ENCODE assay signal across 9 cellular contexts in genomic region chr5:32506251-32506661, GRCh38.
A peak's percentile ranks its signal among the peaks of the same experiment; 100 is the strongest.
DNase-seq lines count a peak whose midpoint lies in the region; ATAC-seq and TF ChIP-seq lines count a peak whose summit lies in the region.
"Had no signal": no experiment of that assay in that cellular context is flagged by ENCODE, and none has a peak within 500 bp of the region (broad histone marks: within the 10 kb centered on the region; RNA-seq: fewer than 3 reads in every experiment).

No MANE protein-coding gene starts in this region.

- peaks cover 48% of the 10 kb centered on the region for H3K4me1 Mint-ChIP-seq in nephron progenitor cell
- H3K4me1 Mint-ChIP-seq in activated CD4-positive, alpha-beta T cell treated with anti-CD3 and anti-CD28 coated beads for 36 hours: peaks cover 16% of the 10 kb centered on the region

- POLR2A ChIA-PET in activated CD4-positive, alpha-beta T cell treated with anti-CD3 and anti-CD28 coated beads for 36 hours (lab: Charles Lee): interaction anchor here (0.5 kb wide), 1 partner anchor 80 kb away, joined by 3 read pairs; no protein-coding TSS in a partner anchor

- H3K27me3 Mint-ChIP-seq in nephron progenitor cell (ENCODE audit: low read depth, poor library complexity): peaks cover 13% of the 10 kb centered on the region
- H3K27me3 Mint-ChIP-seq in activated CD4-positive, alpha-beta T cell treated with anti-CD3 and anti-CD28 coated beads for 36 hours: peaks cover 6% of the 10 kb centered on the region

- intact Hi-C loops in activated CD4-positive, alpha-beta T cell treated with anti-CD3 and anti-CD28 coated beads for 36 hours (cut with DNase I, micrococcal nuclease): no loop called here

- H3K4me3 Mint-ChIP-seq in nephron progenitor cell: no peak overlapping the region
- no peak overlapping the region for H3K4me3 Mint-ChIP-seq in activated CD4-positive, alpha-beta T cell treated with anti-CD3 and anti-CD28 coated beads for 36 hours
- H3K4me3 Mint-ChIP-seq: stimulated activated naive B cell treated with anti-CD40 and anti-IgM and Interleukin-4, amounts not matched to agents 10 μg/mL and 1 μg/mL and 100 μg/mL, for 72 hours had no signal

- DNase-seq in COLO668 (lab: John Stamatoyannopoulos, UW; ENCODE audit: unreplicated experiment) (peak; percentile 35), NCI-H2196 (lab: John Stamatoyannopoulos, UW; ENCODE audit: unreplicated experiment) (peak; percentile 64), dermis blood vessel endothelial cell (peak; percentile 67), nephron progenitor cell (no peak), NK-92 (lab: John Stamatoyannopoulos, UW; ENCODE audit: unreplicated experiment) (no peak), GF-D8 (lab: John Stamatoyannopoulos, UW) (no peak)
- no peak for DNase-seq in activated CD4-positive, alpha-beta T cell treated with anti-CD3 and anti-CD28 coated beads for 36 hours
- DNase-seq: stimulated activated naive B cell treated with anti-CD40 and anti-IgM and Interleukin-4, amounts not matched to agents 10 μg/mL and 1 μg/mL and 100 μg/mL, for 72 hours had no signal

- H3K9me3 Mint-ChIP-seq in nephron progenitor cell: no peaks in the 10 kb centered on the region
- no peaks in the 10 kb centered on the region for H3K9me3 Mint-ChIP-seq in activated CD4-positive, alpha-beta T cell treated with anti-CD3 and anti-CD28 coated beads for 36 hours (ENCODE audit: low read depth)
- H3K9me3 Mint-ChIP-seq: stimulated activated naive B cell treated with anti-CD40 and anti-IgM and Interleukin-4, amounts not matched to agents 10 μg/mL and 1 μg/mL and 100 μg/mL, for 72 hours had no signal

- H3K36me3 Mint-ChIP-seq in nephron progenitor cell (ENCODE audit: low read depth): no peaks in the 10 kb centered on the region
- H3K36me3 Mint-ChIP-seq in activated CD4-positive, alpha-beta T cell treated with anti-CD3 and anti-CD28 coated beads for 36 hours (ENCODE audit: low read depth): no peaks in the 10 kb centered on the region
- H3K36me3 Mint-ChIP-seq: stimulated activated naive B cell treated with anti-CD40 and anti-IgM and Interleukin-4, amounts not matched to agents 10 μg/mL and 1 μg/mL and 100 μg/mL, for 72 hours had no signal

- no peak for TF ChIP-seq CTCF in nephron progenitor cell (IDR thresholded peaks at IDR 0.05)

- CTCF ChIA-PET in activated CD4-positive, alpha-beta T cell treated with anti-CD3 and anti-CD28 coated beads for 36 hours (lab: Charles Lee): interaction anchor here (1.0 to 3.5 kb wide), 5 partner anchors 15 to 80 kb away, joined by 3 to 23 read pairs (median 4); no protein-coding TSS in a partner anchor

- ATAC-seq in activated CD4-positive, alpha-beta T cell treated with anti-CD3 and anti-CD28 coated beads for 36 hours: no peak
- ATAC-seq in HG03457 (IDR thresholded peaks at IDR 0.05; ENCODE audit: unreplicated experiment): no peak

- peak overlapping the region; percentile 82 for H3K27ac Mint-ChIP-seq in nephron progenitor cell
- H3K27ac Mint-ChIP-seq in activated CD4-positive, alpha-beta T cell treated with anti-CD3 and anti-CD28 coated beads for 36 hours: no peak overlapping the region
- H3K27ac Mint-ChIP-seq: stimulated activated naive B cell treated with anti-CD40 and anti-IgM and Interleukin-4, amounts not matched to agents 10 μg/mL and 1 μg/mL and 100 μg/mL, for 72 hours had no signal

Comparison
In these comparisons a context has a peak if more than half of its experiments do, and no peak if none do; other contexts are left out.
1. DNase-seq: peak in COLO668 (single experiment), NCI-H2196 (single experiment) and dermis blood vessel endothelial cell (single experiment); none in nephron progenitor cell (single experiment), NK-92 (single experiment), activated CD4-positive, alpha-beta T cell treated with anti-CD3 and anti-CD28 coated beads for 36 hours (single experiment) and GF-D8 (single experiment).